In genomic region chr3:6251612-6252011, GRCh38 we compare ENCODE assay signal across 24 cellular contexts.
"Had no signal": no experiment of that assay in that cellular context is flagged by ENCODE, and none has a peak within 500 bp of the region (broad histone marks: within the 10 kb centered on the region; RNA-seq: fewer than 3 reads in every experiment).

No MANE protein-coding gene starts in this region.

- H3K4me3 Mint-ChIP-seq: endodermal cell; natural killer cell treated with Interleukin-12 subunit alpha and Interleukin-12 subunit beta and Interleukin-15 and Interleukin-18, amount 100 ng/mL, for 72 hours; neural crest cell had no signal

- ATAC-seq: esophagus mucosa; gastrocnemius medialis; left ventricle myocardium superior; lower lobe of right lung; natural killer cell treated with Interleukin-12 subunit alpha and Interleukin-12 subunit beta and Interleukin-15 and Interleukin-18, amount 100 ng/mL, for 72 hours; right lobe of liver had no signal

- H3K36me3 ChIP-seq: gastrocnemius medialis, lower lobe of right lung, neutrophil, right lobe of liver, stomach, thyroid gland, vagina had no signal

- H3K4me1 ChIP-seq: gastrocnemius medialis, lower lobe of right lung, parathyroid adenoma, right lobe of liver, stomach, thyroid gland, vagina had no signal

- H2AFZ ChIP-seq: parathyroid adenoma had no signal

- H3K27me3 ChIP-seq: gastrocnemius medialis, neutrophil, right lobe of liver, stomach, thyroid gland, vagina had no signal

- H3K4me1 Mint-ChIP-seq: endodermal cell had no signal

- H3K9me3 ChIP-seq: gastrocnemius medialis, lower lobe of right lung, neutrophil, right lobe of liver, thyroid gland, vagina had no signal

- H3K27ac Mint-ChIP-seq: endodermal cell; natural killer cell treated with Interleukin-12 subunit alpha and Interleukin-12 subunit beta and Interleukin-15 and Interleukin-18, amount 100 ng/mL, for 72 hours; progenitor cell of endocrine pancreas had no signal

- H3K27ac ChIP-seq: coronary artery, epithelial cell of prostate, gastrocnemius medialis, lower lobe of right lung, neutrophil, parathyroid adenoma, right lobe of liver, stomach, thyroid gland, vagina had no signal

- H3K79me2 ChIP-seq: parathyroid adenoma had no signal

- FAIRE-seq: keratinocyte, small intestine had no signal

- H3K4me3 ChIP-seq: coronary artery, gastrocnemius medialis, lower lobe of right lung, right lobe of liver, stomach, thyroid gland, vagina had no signal

- DNase-seq: dermis blood vessel endothelial cell; endodermal cell; foreskin fibroblast; gastrocnemius medialis; head of caudate nucleus; left ventricle myocardium superior; lower lobe of right lung; right lobe of liver; small intestine; stimulated activated CD4-positive, alpha-beta T cell treated with anti-CD3 and anti-CD28 coated beads, Interleukin-15, amount 100 ng/mL, for 24 hours; stimulated activated CD4-positive, alpha-beta T cell treated with anti-CD3 and anti-CD28 coated beads, Interleukin-2, amount 100 ng/mL, for 48 hours; stimulated activated naive CD4-positive, alpha-beta T cell treated with Interleukin-2 at 50 U/mL for 16 hours; stomach; thyroid gland had no signal

- H3K27me3 Mint-ChIP-seq: natural killer cell treated with Interleukin-12 subunit alpha and Interleukin-12 subunit beta and Interleukin-15 and Interleukin-18, amount 100 ng/mL, for 72 hours; progenitor cell of endocrine pancreas had no signal

- H3K9ac ChIP-seq: parathyroid adenoma had no signal
